Comparison of ENCODE assay signal across 32 cellular contexts in genomic region chr11:47615249-47615648, GRCh38. TPM values are rescaled to one million over a fixed set of nuclear protein-coding genes. Genes with fewer than 3 reads are reported as not detected.
"Had no signal": no experiment of that assay in that cellular context is flagged by ENCODE, and none has a peak within 500 bp of the region (broad histone marks: within the 10 kb centered on the region; RNA-seq: fewer than 3 reads in every experiment).

No MANE protein-coding gene starts in this region.

- H3K27me3 Mint-ChIP-seq: activated CD8-positive, alpha-beta T cell treated with anti-CD3 and anti-CD28 coated beads for 36 hours; central memory CD8-positive, alpha-beta T cell had no signal

- ATAC-seq: activated CD4-positive, CD25-positive, alpha-beta regulatory T cell treated with anti-CD3 and anti-CD28 coated beads, Interleukin-2, amount 50 U/mL, for 24 hours; activated CD8-positive, alpha-beta T cell treated with anti-CD3 and anti-CD28 coated beads for 36 hours had no signal

- H3K4me3 Mint-ChIP-seq: activated CD8-positive, alpha-beta T cell treated with anti-CD3 and anti-CD28 coated beads for 36 hours; activated T-helper 1 cell treated with anti-CD3 and anti-CD28 coated beads, Interleukin-12 subunit alpha, Interleukin-12 subunit beta, Interleukin-2, Interleukin-4 antibody, amounts not matched to agents 30 ng/mL and 10 ng/mL and 1 ng/mL, durations not matched to agents 14 hours and 24 hours and 36 hours; central memory CD8-positive, alpha-beta T cell had no signal

- DNase-seq: activated CD4-positive, alpha-beta T cell treated with anti-CD3 and anti-CD28 coated beads for 4 hours; activated CD8-positive, alpha-beta memory T cell treated with anti-CD3 and anti-CD28 coated beads, Interleukin-2, amount 50 U/mL, for 4 hours; activated CD8-positive, alpha-beta T cell treated with anti-CD3 and anti-CD28 coated beads for 36 hours; activated effector memory CD4-positive, alpha-beta T cell treated with Interleukin-2 at 50 U/mL for 16 hours; activated naive CD4-positive, alpha-beta T cell treated with anti-CD3 and anti-CD28 coated beads, Interleukin-2, amount 50 U/mL, for 16 hours; activated T-cell treated with anti-CD3 and anti-CD28 coated beads for 4 hours; anterior cingulate cortex; brain microvascular endothelial cell; IMR-90; Karpas-422; KBM-7; NCI-H1105; NCI-H1417 treated with DMSO at 0.1 percent for 48 hours; NCI-H187 treated with DMSO at 0.1 percent for 48 hours; NCI-H2081; NCI-H2171 treated with DMSO at 0.1 percent for 48 hours; NCI-H2227 treated with DMSO at 0.1 percent for 48 hours; NCI-H446; NCI-H510A treated with DMSO at 0.1 percent for 48 hours; NCI-H526 treated with DMSO at 0.1 percent for 48 hours; NCI-H774; OCI-M1; Right ventricle myocardium superior; SJCRH30; T1000; WERI-Rb-1 had no signal

- H3K27ac Mint-ChIP-seq: activated CD8-positive, alpha-beta T cell treated with anti-CD3 and anti-CD28 coated beads for 36 hours; activated T-helper 1 cell treated with anti-CD3 and anti-CD28 coated beads, Interleukin-12 subunit alpha, Interleukin-12 subunit beta, Interleukin-2, Interleukin-4 antibody, amounts not matched to agents 30 ng/mL and 10 ng/mL and 1 ng/mL, durations not matched to agents 14 hours and 24 hours and 36 hours had no signal

- H3K4me1 Mint-ChIP-seq: central memory CD8-positive, alpha-beta T cell had no signal

- H3K9me3 Mint-ChIP-seq: activated CD8-positive, alpha-beta T cell treated with anti-CD3 and anti-CD28 coated beads for 36 hours; activated T-helper 1 cell treated with anti-CD3 and anti-CD28 coated beads, Interleukin-12 subunit alpha, Interleukin-12 subunit beta, Interleukin-2, Interleukin-4 antibody, amounts not matched to agents 30 ng/mL and 10 ng/mL and 1 ng/mL, durations not matched to agents 14 hours and 24 hours and 36 hours; central memory CD8-positive, alpha-beta T cell had no signal

RNA-seq across cellular contexts. Expression of gene C1QTNF4, which starts 21.0 kb away (rescaled TPM):
- total RNA-seq: IMR-90, SJCRH30 had no signal

RNA-seq across cellular contexts. Expression of gene FAM180B, which starts 28.8 kb away (rescaled TPM):
- total RNA-seq: activated CD8-positive, alpha-beta T cell treated with anti-CD3 and anti-CD28 coated beads for 36 hours; activated T-helper 1 cell treated with anti-CD3 and anti-CD28 coated beads, Interleukin-12 subunit alpha, Interleukin-12 subunit beta, Interleukin-2, Interleukin-4 antibody, amounts not matched to agents 30 ng/mL and 10 ng/mL and 1 ng/mL, durations not matched to agents 14 hours and 24 hours and 36 hours; chondrocyte; IMR-90; MCF 10A; Right ventricle myocardium superior; T-helper 1 cell treated with Interleukin-12 subunit alpha and Interleukin-12 subunit beta and Interleukin-4 antibody, amounts not matched to agents 30 ng/mL and 1 ng/mL, for 36 hours had no signal
